ENCODE assay signal across 8 cellular contexts in genomic region chrX:45515262-45516215, GRCh38.
DNase-seq lines count a peak whose midpoint lies in the region; ATAC-seq, FAIRE-seq and TF ChIP-seq lines count a peak whose summit lies in the region.

No MANE protein-coding gene starts in this region.

- no peak for DNase-seq in BE2C
- peak; percentile 42 for DNase-seq in HEK293T (ENCODE audit: extremely low spot score)
- DNase-seq in SIG-M5 (lab: John Stamatoyannopoulos, UW), result peak; percentile 5
- DNase-seq in anterior cingulate cortex (lab: John Stamatoyannopoulos, UW), result peak in 44 of 58 donors; percentile 0 to 58 (median 10)
- peak; percentile 51 to 53 (median 53) for DNase-seq in right cardiac atrium
- no peak for DNase-seq in GM12892 (ENCODE audit: insufficient read length)

- ATAC-seq in right cardiac atrium (peak; percentile 83 to 87), GM18873 (IDR thresholded peaks at IDR 0.05; ENCODE audit: low FRiP score, unreplicated experiment) (no peak)

- H3K9me3 ChIP-seq in BE2C (no peaks in the 10 kb centered on the region), right cardiac atrium (ENCODE audit: control insufficient read depth, low read length) (no peaks in the 10 kb centered on the region), skeletal muscle tissue (ENCODE audit: control insufficient read depth in 3 of 3, low read length in 3 of 3) (no peaks in the 10 kb centered on the region)

- no peak overlapping the region for H3K4me3 ChIP-seq in BE2C (ENCODE audit: low read depth, low read length)
- no peak overlapping the region for H3K4me3 ChIP-seq in right cardiac atrium (ENCODE audit: low read length)
- peak overlapping the region in 2 of 3 donors; percentile 30 to 32 for H3K4me3 ChIP-seq in skeletal muscle tissue (ENCODE audit: low read length in 3 of 3)

- peak; percentile 24; the same call in 1 of the 2 replicates for TF ChIP-seq CTCF in BE2C (IDR thresholded peaks at IDR 0.05; ENCODE audit: low read depth, low read length)

- H3K9ac ChIP-seq in skeletal muscle tissue (ENCODE audit: low read depth in 1 of 3, low read length in 3 of 3), result no peak overlapping the region

- H3K27me3 ChIP-seq in BE2C, result no peaks in the 10 kb centered on the region
- no peaks in the 10 kb centered on the region for H3K27me3 ChIP-seq in right cardiac atrium (ENCODE audit: control insufficient read depth, insufficient read depth)
- H3K27me3 ChIP-seq in skeletal muscle tissue (ENCODE audit: control insufficient read depth in 3 of 3, insufficient read depth in 3 of 3, low read length in 3 of 3), result no peaks in the 10 kb centered on the region

- H3K27ac ChIP-seq in right cardiac atrium (ENCODE audit: low read length) (no peak overlapping the region), skeletal muscle tissue (ENCODE audit: low read depth, low read length) (no peak overlapping the region)

- intact Hi-C loops in right cardiac atrium (cut with DNase I), result loop anchor here in 1 of 4 donors (10.0 kb wide), 1 partner anchor 889 kb away; no protein-coding TSS in a partner anchor

- 56% methylated on average over 12 of the region's 12 CpGs for WGBS in right cardiac atrium

- H3K4me1 ChIP-seq in BE2C (no peaks in the 10 kb centered on the region), right cardiac atrium (ENCODE audit: control insufficient read depth, insufficient read depth, low read length) (no peaks in the 10 kb centered on the region), skeletal muscle tissue (ENCODE audit: control insufficient read depth in 3 of 3, insufficient read depth in 3 of 3, low read length in 3 of 3) (peaks cover 0 to 10% (median 3%) of the 10 kb centered on the region in 3 donors)

- FAIRE-seq in GM12892 (lab: Jason Lieb, UNC), result no peak

- CTCF ChIA-PET in HEK293T (lab: Yijun Ruan, JAX), result interaction anchor here (0.6 to 1.3 kb wide), 5 partner anchors 16 to 861 kb away, joined by 3 read pairs; no protein-coding TSS in a partner anchor

- POLR2A ChIA-PET in HEK293T (lab: Yijun Ruan, JAX), result no interaction called here

- TF ChIP-seq POLR2A in GM12892 (IDR thresholded peaks at IDR 0.05; ENCODE audit: low read depth, low read length), result no peak

- no peaks in the 10 kb centered on the region for H3K36me3 ChIP-seq in BE2C
- H3K36me3 ChIP-seq in skeletal muscle tissue (ENCODE audit: control insufficient read depth in 3 of 3, insufficient read depth in 3 of 3, low read length in 3 of 3), result no peaks in the 10 kb centered on the region

TF ChIP-seq in HEK293T, 16 proteins besides CTCF, POLR2A, EP300 and RAD21:
- TF ChIP-seq CTBP1 (IDR thresholded peaks at IDR 0.05; ENCODE audit: borderline replicate concordance), result no peak
- TF ChIP-seq HDGF (IDR thresholded peaks at IDR 0.05; ENCODE audit: borderline replicate concordance), result no peak
- no peak for TF ChIP-seq ZNF384 (IDR thresholded peaks at IDR 0.05)
- no peak for TF ChIP-seq FOXM1 (IDR thresholded peaks at IDR 0.05; ENCODE audit: borderline replicate concordance)
- TF ChIP-seq ARNT (IDR thresholded peaks at IDR 0.05), result no peak
- no peak for TF ChIP-seq SUZ12 (IDR thresholded peaks at IDR 0.05)
- no peak for TF ChIP-seq LEF1 (IDR thresholded peaks at IDR 0.05; ENCODE audit: borderline replicate concordance)
- TF ChIP-seq TARDBP (IDR thresholded peaks at IDR 0.05), result no peak
- no peak for TF ChIP-seq ELF4 (IDR thresholded peaks at IDR 0.05)
- no peak for TF ChIP-seq PKNOX1 (IDR thresholded peaks at IDR 0.05)
- no peak for TF ChIP-seq NFRKB (IDR thresholded peaks at IDR 0.05)
- no peak for TF ChIP-seq FOXK2 (IDR thresholded peaks at IDR 0.05)
- no peak for TF ChIP-seq FOXA1 (IDR thresholded peaks at IDR 0.05)
- no peak for TF ChIP-seq SP1 (IDR thresholded peaks at IDR 0.05)
- TF ChIP-seq BHLHE40 (IDR thresholded peaks at IDR 0.05; ENCODE audit: borderline replicate concordance), result no peak
- TF ChIP-seq L3MBTL2 (conservative IDR thresholded peaks at IDR 0.05), result no peak

Comparison
In these comparisons a context has a peak if more than half of its experiments do, and no peak if none do; other contexts are left out.
1. DNase-seq: peak in HEK293T (single experiment), SIG-M5 (single experiment), anterior cingulate cortex (44 of 58) and right cardiac atrium (3 of 3); none in BE2C (single experiment) and GM12892 (single experiment).
2. H3K4me3 ChIP-seq: peak in skeletal muscle tissue (2 of 3); none in BE2C (single experiment) and right cardiac atrium (single experiment).